In genomic region chr3:152352559-152352958, GRCh38 we compare ENCODE assay signal across 14 cellular contexts.
DNase-seq lines count a peak whose midpoint lies in the region; ATAC-seq, FAIRE-seq and TF ChIP-seq lines count a peak whose summit lies in the region.
"Had no signal": no experiment of that assay in that cellular context is flagged by ENCODE, and none has a peak within 500 bp of the region (broad histone marks: within the 10 kb centered on the region; RNA-seq: fewer than 3 reads in every experiment).

No MANE protein-coding gene starts in this region.

- ATAC-seq in activated naive CD4-positive, alpha-beta T cell treated with anti-CD3 and anti-CD28 coated beads, Interleukin-2, amount 50 U/mL, for 72 hours = peak; percentile 21 to 46
- no peak for ATAC-seq in GM18867 (IDR thresholded peaks at IDR 0.05; ENCODE audit: unreplicated experiment)
- ATAC-seq in HG03442 (IDR thresholded peaks at IDR 0.05; ENCODE audit: unreplicated experiment) = no peak

- no peak for TF ChIP-seq CTCF in thyroid gland (IDR thresholded peaks at IDR 0.05)

- no peaks in the 10 kb centered on the region for H3K9me3 ChIP-seq in thyroid gland

- DNase-seq in A172 (ENCODE audit: low spot score) = peak; percentile 26
- DNase-seq in GM19239 (ENCODE audit: insufficient read length, low spot score) = no peak
- no peak for DNase-seq in activated naive CD4-positive, alpha-beta T cell treated with anti-CD3 and anti-CD28 coated beads, Interleukin-2, amount 50 U/mL, for 72 hours (ENCODE audit: low spot score in 2 of 2)
- peak; percentile 57 for DNase-seq in iris pigment epithelial cell (ENCODE audit: low read depth)
- no peak for DNase-seq in thyroid gland
- DNase-seq in ACHN = no peak
- DNase-seq: endodermal cell; NCI-H1092; NK-92 treated with Interleukin-12 subunit alpha and Interleukin-12 subunit beta, amount 100 ng/mL, for 24 hours had no signal

- H3K4me1 ChIP-seq in thyroid gland = peaks cover 13 to 15% of the 10 kb centered on the region in 2 donors

- no peaks in the 10 kb centered on the region for H3K9me3 Mint-ChIP-seq in activated naive CD4-positive, alpha-beta T cell treated with anti-CD3 and anti-CD28 coated beads, Interleukin-2, amount 50 U/mL, for 72 hours
- H3K9me3 Mint-ChIP-seq: endodermal cell; T-helper 2 cell treated with Interferon-gamma antibody and Interleukin-4, amounts not matched to agents 5 μg/mL and 100 μg/mL, for 36 hours had no signal

- in situ Hi-C loops in ACHN (cut with HindIII; ENCODE audit: low pct_ligation_motif_present, low pct_unique_long_range_greater_than_20kb, low sequenced_read_pairs) = no loop called here

- WGBS in thyroid gland, 2 donors = 77 to 78% methylated on average over 4 of the region's 4 CpGs

- no peak for TF ChIP-seq POLR2A in thyroid gland (IDR thresholded peaks at IDR 0.05)

- H3K4me3 ChIP-seq in thyroid gland (replicated peaks in 1 of 3) = no peak overlapping the region

- no peaks in the 10 kb centered on the region for H3K27me3 ChIP-seq in thyroid gland

- FAIRE-seq in GM19239 (lab: Jason Lieb, UNC) = peak; percentile 80

- intact Hi-C loops in thyroid gland (cut with DNase I) = no loop called here

- H3K27ac ChIP-seq in thyroid gland = peak overlapping the region in 1 of 3 donors; percentile 4
- H3K27ac ChIP-seq: C4-2B, parathyroid adenoma had no signal

- H3K36me3 ChIP-seq in thyroid gland = no peaks in the 10 kb centered on the region

- H3K36me3 Mint-ChIP-seq in activated naive CD4-positive, alpha-beta T cell treated with anti-CD3 and anti-CD28 coated beads, Interleukin-2, amount 50 U/mL, for 72 hours = peaks cover 7 to 32% of the 10 kb centered on the region in 2 donors

- H3K27ac Mint-ChIP-seq in activated naive CD4-positive, alpha-beta T cell treated with anti-CD3 and anti-CD28 coated beads, Interleukin-2, amount 50 U/mL, for 72 hours = peak overlapping the region; percentile 33 to 57
- H3K27ac Mint-ChIP-seq: endodermal cell; T-helper 2 cell treated with Interferon-gamma antibody and Interleukin-4, amounts not matched to agents 5 μg/mL and 100 μg/mL, for 36 hours had no signal

Comparison
In these comparisons a context has a peak if more than half of its experiments do, and no peak if none do; other contexts are left out.
1. DNase-seq: peak in A172 (single experiment) and iris pigment epithelial cell (single experiment); none in GM19239 (single experiment), activated naive CD4-positive, alpha-beta T cell treated with anti-CD3 and anti-CD28 coated beads, Interleukin-2, amount 50 U/mL, for 72 hours (0 of 2), thyroid gland (0 of 2) and ACHN (single experiment).
2. ATAC-seq: peak in activated naive CD4-positive, alpha-beta T cell treated with anti-CD3 and anti-CD28 coated beads, Interleukin-2, amount 50 U/mL, for 72 hours (2 of 2); none in GM18867 (single experiment) and HG03442 (single experiment).